9 cellular contexts compared by ENCODE assay signal in genomic region chr15:31024330-31024729, GRCh38. TPM values are rescaled to one million over a fixed set of nuclear protein-coding genes. Genes with fewer than 3 reads are reported as not detected.
A peak's percentile ranks its signal among the peaks of the same experiment; 100 is the strongest.
DNase-seq lines count a peak whose midpoint lies in the region; ATAC-seq and TF ChIP-seq lines count a peak whose summit lies in the region.
"Had no signal": no experiment of that assay in that cellular context is flagged by ENCODE, and none has a peak within 500 bp of the region (broad histone marks: within the 10 kb centered on the region; RNA-seq: fewer than 3 reads in every experiment).

No MANE protein-coding gene starts in this region.

- peak overlapping the region; percentile 70 for H3K27ac Mint-ChIP-seq in type B pancreatic cell
- H3K27ac Mint-ChIP-seq: T-helper 1 cell treated with Interleukin-12 subunit alpha and Interleukin-12 subunit beta and Interleukin-4 antibody, amounts not matched to agents 30 μg/mL and 1 μg/mL, for 36 hours had no signal

- no peak for TF ChIP-seq CTCF in astrocyte of the spinal cord (IDR thresholded peaks at IDR 0.05; ENCODE audit: low read depth, low read length)
- no peak for TF ChIP-seq CTCF in type B pancreatic cell (conservative IDR thresholded peaks at IDR 0.05)

- DNase-seq in HS-5 (ENCODE audit: low read depth), result peak; percentile 98
- peak; percentile 95 for DNase-seq in astrocyte of the spinal cord (ENCODE audit: low read depth, low spot score)
- DNase-seq in iPS-NIHi11 (ENCODE audit: low spot score), result peak; percentile 63
- no peak for DNase-seq in type B pancreatic cell (ENCODE audit: extremely low spot score, unreplicated experiment)
- DNase-seq in hippocampal formation (lab: John Stamatoyannopoulos, UW), result no peak
- DNase-seq: activated naive CD4-positive, alpha-beta T cell treated with anti-CD3 and anti-CD28 coated beads, Interleukin-2, amount 50 U/mL, for 16 hours had no signal

- peaks cover 25% of the 10 kb centered on the region for H3K4me1 Mint-ChIP-seq in type B pancreatic cell (ENCODE audit: unreplicated experiment)

- H3K4me3 Mint-ChIP-seq in type B pancreatic cell, result peak overlapping the region; percentile 13
- H3K4me3 Mint-ChIP-seq: T-helper 1 cell treated with Interleukin-12 subunit alpha and Interleukin-12 subunit beta and Interleukin-4 antibody, amounts not matched to agents 30 μg/mL and 1 μg/mL, for 36 hours had no signal

- in situ Hi-C loops in astrocyte of the spinal cord (cut with HindIII; ENCODE audit: low sequenced_read_pairs), result no loop called here

- no peaks in the 10 kb centered on the region for H3K36me3 Mint-ChIP-seq in type B pancreatic cell

- ATAC-seq in HG02938 (IDR thresholded peaks at IDR 0.05; ENCODE audit: unreplicated experiment), result no peak
- no peak for ATAC-seq in activated CD4-positive, CD25-positive, alpha-beta regulatory T cell treated with anti-CD3 and anti-CD28 coated beads, Interleukin-2, amount 50 U/mL, for 24 hours

- no peak overlapping the region for H3K4me3 ChIP-seq in astrocyte of the spinal cord (ENCODE audit: low read depth, low read length)

- no peaks in the 10 kb centered on the region for H3K27me3 Mint-ChIP-seq in type B pancreatic cell

- no peaks in the 10 kb centered on the region for H3K9me3 Mint-ChIP-seq in type B pancreatic cell
- H3K9me3 Mint-ChIP-seq: T-helper 1 cell treated with Interleukin-12 subunit alpha and Interleukin-12 subunit beta and Interleukin-4 antibody, amounts not matched to agents 30 μg/mL and 1 μg/mL, for 36 hours had no signal

RNA-seq across cellular contexts. Expression of gene MTMR10, which starts 32.9 kb away (rescaled TPM):
- 14.7 and 16.7 TPM in 2 replicates for total RNA-seq in type B pancreatic cell (ENCODE audit: low replicate concordance)

Comparison
In these comparisons a context has a peak if more than half of its experiments do, and no peak if none do; other contexts are left out.
1. DNase-seq: peak in HS-5 (single experiment), astrocyte of the spinal cord (single experiment) and iPS-NIHi11 (single experiment); none in type B pancreatic cell (single experiment) and hippocampal formation (0 of 2).